In genomic region chr5:56012281-56012963, GRCh38 we compare ENCODE assay signal across 9 cellular contexts. TPM values are rescaled to one million over a fixed set of nuclear protein-coding genes. Genes with fewer than 3 reads are reported as not detected.
DNase-seq lines count a peak whose midpoint lies in the region; ATAC-seq and TF ChIP-seq lines count a peak whose summit lies in the region.
"Had no signal": no experiment of that assay in that cellular context is flagged by ENCODE, and none has a peak within 500 bp of the region (broad histone marks: within the 10 kb centered on the region; RNA-seq: fewer than 3 reads in every experiment).

No MANE protein-coding gene starts in this region.

- H3K27ac ChIP-seq in coronary artery: peak overlapping the region in 1 of 2 donors; percentile 45
- H3K27ac ChIP-seq: BLaER1 had no signal

- no peak for ATAC-seq in HG02798 (IDR thresholded peaks at IDR 0.05; ENCODE audit: poor library complexity, unreplicated experiment)

- H3K4me3 ChIP-seq in coronary artery: no peak overlapping the region
- H3K4me3 ChIP-seq: BLaER1 had no signal

- no peak for TF ChIP-seq CTCF in coronary artery (IDR thresholded peaks at IDR 0.05)

- DNase-seq in NOMO-1 treated with DMSO at 0.1 percent for 48 hours (lab: John Stamatoyannopoulos, UW; ENCODE audit: unreplicated experiment) (peak; percentile 1), NOMO-1 treated with dmso at 0.1 percent for 144 hours (lab: John Stamatoyannopoulos, UW; ENCODE audit: unreplicated experiment) (no peak), RPMI7951 (ENCODE audit: low read depth) (peak; percentile 58), coronary artery (ENCODE audit: low spot score) (no peak), NCI-H2081 (lab: John Stamatoyannopoulos, UW) (no peak)
- DNase-seq in central memory CD4-positive, alpha-beta T cell: peak; percentile 68
- peak; percentile 26 for DNase-seq in stimulated activated CD4-positive, alpha-beta T cell treated with anti-CD3 and anti-CD28 coated beads, Interleukin-1b, Interleukin-23, amount 100 ng/mL, for 48 hours

RNA-seq across cellular contexts. Expression of gene IL6ST, which starts 17.7 kb away (rescaled TPM):
- 124 and 136 TPM in 2 replicates for total RNA-seq in RPMI7951 (2014; rRNA removed; shearing (Covaris generic))

Comparison
In these comparisons a context has a peak if more than half of its experiments do, and no peak if none do; other contexts are left out.
1. DNase-seq: peak in NOMO-1 treated with DMSO at 0.1 percent for 48 hours (single experiment), RPMI7951 (single experiment), central memory CD4-positive, alpha-beta T cell (single experiment) and stimulated activated CD4-positive, alpha-beta T cell treated with anti-CD3 and anti-CD28 coated beads, Interleukin-1b, Interleukin-23, amount 100 ng/mL, for 48 hours (single experiment); none in NOMO-1 treated with dmso at 0.1 percent for 144 hours (single experiment), coronary artery (single experiment) and NCI-H2081 (0 of 2).